In genomic region chr17:66290097-66290722, GRCh38 we compare ENCODE assay signal across 11 cellular contexts. TPM values are rescaled to one million over a fixed set of nuclear protein-coding genes. Genes with fewer than 3 reads are reported as not detected.
DNase-seq lines count a peak whose midpoint lies in the region; ATAC-seq and TF ChIP-seq lines count a peak whose summit lies in the region.
"Had no signal": no experiment of that assay in that cellular context is flagged by ENCODE, and none has a peak within 500 bp of the region (broad histone marks: within the 10 kb centered on the region; RNA-seq: fewer than 3 reads in every experiment).

No MANE protein-coding gene starts in this region.

- H4K20me1 ChIP-seq in mammary epithelial cell (ENCODE audit: insufficient read depth, low read length): no peaks in the 10 kb centered on the region

- no peaks in the 10 kb centered on the region for H3K4me1 ChIP-seq in mammary epithelial cell (ENCODE audit: insufficient read depth, low read length)

- no peak overlapping the region for H3K4me3 ChIP-seq in mammary epithelial cell (replicated peaks in 1 of 3; ENCODE audit: insufficient read depth in 1 of 3, low read depth in 2 of 3, low read length in 3 of 3)

- intact Hi-C loops in MCF 10A (cut with micrococcal nuclease): no loop called here
- intact Hi-C loops in mammary epithelial cell (cut with micrococcal nuclease): no loop called here

- BruUV-seq in MCF 10A (replicated peaks; lab: Mats Ljungman, UMichigan): no TSS peak
- no TSS peak for BruUV-seq in mammary epithelial cell (replicated peaks; lab: Mats Ljungman, UMichigan)

- H3K9me3 Mint-ChIP-seq in MCF 10A (ENCODE audit: unreplicated experiment) (no peaks in the 10 kb centered on the region), progenitor cell of endocrine pancreas (ENCODE audit: low read depth) (no peaks in the 10 kb centered on the region)
- H3K9me3 Mint-ChIP-seq: dendritic cell treated with granulocyte-macrophage colony-stimulating factor and Interleukin-4, amounts not matched to agents 40 ng/mL and 50 ng/mL, for 4 days had no signal

- H3K79me2 ChIP-seq in mammary epithelial cell (ENCODE audit: insufficient read depth, low read length): no peaks in the 10 kb centered on the region

- H3K27me3 Mint-ChIP-seq in MCF 10A (ENCODE audit: insufficient read depth, unreplicated experiment) (no peaks in the 10 kb centered on the region), progenitor cell of endocrine pancreas (no peaks in the 10 kb centered on the region)

- ATAC-seq in HG03521 (IDR thresholded peaks at IDR 0.05; ENCODE audit: unreplicated experiment) (no peak), HG02981 (IDR thresholded peaks at IDR 0.05; ENCODE audit: unreplicated experiment) (no peak)

- H3K4me1 Mint-ChIP-seq in MCF 10A (ENCODE audit: insufficient read depth, unreplicated experiment) (no peaks in the 10 kb centered on the region), progenitor cell of endocrine pancreas (ENCODE audit: low read depth) (no peaks in the 10 kb centered on the region)

- H3K36me3 Mint-ChIP-seq in MCF 10A (ENCODE audit: insufficient read depth, unreplicated experiment) (no peaks in the 10 kb centered on the region), progenitor cell of endocrine pancreas (ENCODE audit: insufficient read depth) (no peaks in the 10 kb centered on the region)

- H3K36me3 ChIP-seq in mammary epithelial cell (ENCODE audit: insufficient read depth, low read length): no peaks in the 10 kb centered on the region

- H3K9ac ChIP-seq in mammary epithelial cell (ENCODE audit: insufficient read depth, low read length): no peak overlapping the region

- H3K27me3 ChIP-seq in mammary epithelial cell (ENCODE audit: insufficient read depth, low read length): no peaks in the 10 kb centered on the region

- H3K27ac ChIP-seq in mammary epithelial cell (ENCODE audit: insufficient read depth, low read depth, low read length): no peak overlapping the region
- H3K27ac ChIP-seq: C4-2B had no signal

- H2AFZ ChIP-seq in mammary epithelial cell (ENCODE audit: low read depth, low read length): no peak overlapping the region

- DNase-seq in MCF 10A (ENCODE audit: unreplicated experiment): peak; percentile 17
- no peak for DNase-seq in mammary epithelial cell
- peak; percentile 38 for DNase-seq in NCI-H1092 treated with DMSO at 0.1 percent for 48 hours (lab: John Stamatoyannopoulos, UW)
- DNase-seq in dermis microvascular lymphatic vessel endothelial cell (ENCODE audit: low read depth in 2 of 2): peak; percentile 21 to 52
- no peak for DNase-seq in progenitor cell of endocrine pancreas (ENCODE audit: low spot score, unreplicated experiment)
- no peak for DNase-seq in mucosa of gallbladder (ENCODE audit: low spot score)
- DNase-seq: NCI-H774 had no signal

- no peaks in the 10 kb centered on the region for H3K9me3 ChIP-seq in mammary epithelial cell (replicated peaks; ENCODE audit: insufficient read depth, low read length)

- no peak overlapping the region for H3K4me3 Mint-ChIP-seq in MCF 10A (ENCODE audit: unreplicated experiment)
- H3K4me3 Mint-ChIP-seq in progenitor cell of endocrine pancreas (ENCODE audit: low read depth): no peak overlapping the region
- H3K4me3 Mint-ChIP-seq: dendritic cell treated with granulocyte-macrophage colony-stimulating factor and Interleukin-4, amounts not matched to agents 40 ng/mL and 50 ng/mL, for 4 days had no signal

- POLR2A ChIA-PET in MCF 10A (lab: Yijun Ruan, JAX): no interaction called here

- 86% methylated on average over 4 of the region's 4 CpGs for WGBS in mammary epithelial cell (ENCODE audit: low coverage, missing lambda C conversion rate)

- CTCF ChIA-PET in MCF 10A (lab: Yijun Ruan, JAX) (interaction anchor here (0.5 kb wide), 1 partner anchor 952 kb away, joined by 3 read pairs; no protein-coding TSS in a partner anchor), mammary epithelial cell (lab: Charles Lee; ENCODE audit: low non-redundant PET) (no interaction called here)

- no peak overlapping the region for H3K4me2 ChIP-seq in mammary epithelial cell (ENCODE audit: insufficient read depth, low read depth, low read length)

- TF ChIP-seq CTCF in MCF 10A (IDR thresholded peaks at IDR 0.05; ENCODE audit: unreplicated experiment): peak; percentile 11
- no peak for TF ChIP-seq CTCF in mammary epithelial cell (conservative IDR thresholded peaks at IDR 0.05 in 1 of 2, IDR thresholded peaks at IDR 0.05 in 1 of 2; ENCODE audit: extremely low read depth in 1 of 2, insufficient read depth in 1 of 2, low read depth in 1 of 2, low read length in 2 of 2)
- TF ChIP-seq CTCF in progenitor cell of endocrine pancreas (IDR thresholded peaks at IDR 0.05; ENCODE audit: unreplicated experiment): peak; percentile 25

- dilution Hi-C loops in mammary epithelial cell (cut with HindIII; ENCODE audit: low sequenced_read_pairs): no loop called here

- H3K27ac Mint-ChIP-seq in MCF 10A (ENCODE audit: low read depth, unreplicated experiment): no peak overlapping the region
- H3K27ac Mint-ChIP-seq in progenitor cell of endocrine pancreas: no peak overlapping the region
- H3K27ac Mint-ChIP-seq: dendritic cell treated with granulocyte-macrophage colony-stimulating factor and Interleukin-4, amounts not matched to agents 40 ng/mL and 50 ng/mL, for 4 days had no signal

- in situ Hi-C loops in mammary epithelial cell (cut with MboI; ENCODE audit: low sequenced_read_pairs in 2 of 2): no loop called here

RNA-seq across cellular contexts. Expression of gene PRKCA, which starts 12.2 kb away (rescaled TPM):
- total RNA-seq in MCF 10A (2022) (20.7 and 22.8 TPM in 2 replicates), mammary epithelial cell (10 to 100 TPM in 1 of 2 donors, 1 to 10 TPM in 1; 6.0 to 15.5 TPM), dermis microvascular lymphatic vessel endothelial cell (3.6 and 7.1 TPM in 2 replicates), progenitor cell of endocrine pancreas (14.7 and 16.4 TPM in 2 replicates), mucosa of gallbladder (127 TPM)
- polyA plus RNA-seq in mammary epithelial cell: 2.6 TPM
- polyA minus RNA-seq in mammary epithelial cell: 2.4 TPM

Comparison
In these comparisons a context has a peak if more than half of its experiments do, and no peak if none do; other contexts are left out.
1. DNase-seq: peak in MCF 10A (single experiment), NCI-H1092 treated with DMSO at 0.1 percent for 48 hours (single experiment) and dermis microvascular lymphatic vessel endothelial cell (2 of 2); none in mammary epithelial cell (single experiment), progenitor cell of endocrine pancreas (single experiment) and mucosa of gallbladder (single experiment).
2. CTCF ChIP-seq: peak in MCF 10A (single experiment) and progenitor cell of endocrine pancreas (single experiment); none in mammary epithelial cell (0 of 2).